Comparison of ENCODE assay signal across 23 cellular contexts in genomic region chr7:53604201-53604600, GRCh38.
"Had no signal": no experiment of that assay in that cellular context is flagged by ENCODE, and none has a peak within 500 bp of the region (broad histone marks: within the 10 kb centered on the region; RNA-seq: fewer than 3 reads in every experiment).

No MANE protein-coding gene starts in this region.

- H3K36me3 ChIP-seq: brain microvascular endothelial cell, neural progenitor cell, sigmoid colon, vagina had no signal

- H2AFZ ChIP-seq: neural progenitor cell had no signal

- H3K4me1 ChIP-seq: foreskin keratinocyte, vagina had no signal

- FAIRE-seq: islet of Langerhans had no signal

- H3K27ac ChIP-seq: brain microvascular endothelial cell, foreskin keratinocyte, neural progenitor cell, sigmoid colon, vagina had no signal

- H3K27me3 ChIP-seq: brain microvascular endothelial cell, foreskin keratinocyte, neural progenitor cell, sigmoid colon, vagina had no signal

- H3K9me3 ChIP-seq: vagina had no signal

- DNase-seq: activated CD4-positive, alpha-beta T cell treated with anti-CD3 and anti-CD28 coated beads for 4 hours; activated CD4-positive, alpha-beta T cell treated with anti-CD3 and anti-CD28 coated beads, Interleukin-2, amount 50 U/mL, for 48 hours; activated CD4-positive, CD25-positive, alpha-beta regulatory T cell; activated CD8-positive, alpha-beta memory T cell treated with anti-CD3 and anti-CD28 coated beads, Interleukin-2, amount 50 U/mL, for 48 hours; activated naive CD4-positive, alpha-beta T cell; activated T-cell treated with anti-CD3 and anti-CD28 coated beads, Interleukin-2, amount 50 U/mL, for 4 hours; amniotic stem cell; brain microvascular endothelial cell; central memory CD4-positive, alpha-beta T cell; dermis blood vessel endothelial cell; effector CD8-positive, alpha-beta T cell; foreskin keratinocyte; left colon; naive thymus-derived CD8-positive, alpha-beta T cell; posterior cingulate gyrus; sigmoid colon; stimulated activated CD4-positive, alpha-beta T cell treated with anti-CD3 and anti-CD28 coated beads, Interleukin-15, amount 100 ng/mL, for 24 hours; stimulated activated naive B cell treated with anti-CD40 and anti-IgM and Interleukin-4, amounts not matched to agents 10 μg/mL and 1 μg/mL and 100 μg/mL, for 72 hours; T-helper 17 cell had no signal

- H3K4me2 ChIP-seq: neural progenitor cell, smooth muscle cell had no signal

- H3K9ac ChIP-seq: neural progenitor cell had no signal

- ATAC-seq: activated T-cell treated with anti-CD3 and anti-CD28 coated beads, Interleukin-2, amount 50 U/mL, for 4 hours; left colon; naive thymus-derived CD8-positive, alpha-beta T cell; stimulated activated naive B cell treated with anti-CD40 and anti-IgM and Interleukin-4, amounts not matched to agents 10 μg/mL and 1 μg/mL and 100 μg/mL, for 72 hours; T-helper 17 cell had no signal

- H3K4me3 ChIP-seq: neural progenitor cell, sigmoid colon, smooth muscle cell, vagina had no signal
